13 cellular contexts compared by ENCODE assay signal in genomic region chr5:132771559-132771998, GRCh38. TPM values are rescaled to one million over a fixed set of nuclear protein-coding genes. Genes with fewer than 3 reads are reported as not detected.
DNase-seq lines count a peak whose midpoint lies in the region; ATAC-seq, FAIRE-seq and TF ChIP-seq lines count a peak whose summit lies in the region.
"Had no signal": no experiment of that assay in that cellular context is flagged by ENCODE, and none has a peak within 500 bp of the region (broad histone marks: within the 10 kb centered on the region; RNA-seq: fewer than 3 reads in every experiment).

No MANE protein-coding gene starts in this region.

- TF ChIP-seq CTCF in brain (conservative IDR thresholded peaks at IDR 0.05) = no peak
- TF ChIP-seq CTCF in type B pancreatic cell (conservative IDR thresholded peaks at IDR 0.05) = no peak

- H3K27me3 Mint-ChIP-seq in brain (no peaks in the 10 kb centered on the region), type B pancreatic cell (no peaks in the 10 kb centered on the region)

- no peaks in the 10 kb centered on the region for H3K36me3 Mint-ChIP-seq in brain
- peaks cover 5% of the 10 kb centered on the region for H3K36me3 Mint-ChIP-seq in type B pancreatic cell

- TF ChIP-seq POLR2A in GM12892 (IDR thresholded peaks at IDR 0.05; ENCODE audit: low read depth, low read length) = no peak

- H3K4me1 Mint-ChIP-seq in brain (peaks cover 72% of the 10 kb centered on the region), type B pancreatic cell (ENCODE audit: unreplicated experiment) (peaks cover 29% of the 10 kb centered on the region)

- H3K4me3 ChIP-seq in skeletal muscle cell (ENCODE audit: low read depth, low read length) = no peak overlapping the region
- H3K4me3 ChIP-seq: mucosa of descending colon had no signal

- peak overlapping the region in 1 of 5 experiments; percentile 10 for H3K4me3 Mint-ChIP-seq in brain
- no peak overlapping the region for H3K4me3 Mint-ChIP-seq in type B pancreatic cell
- H3K4me3 Mint-ChIP-seq: activated CD4-positive, alpha-beta T cell treated with anti-CD3 and anti-CD28 coated beads, Interleukin-2, amount 10 ng/mL, durations not matched to agents 24 days and 14 days had no signal

- peak overlapping the region in 4 of 5 experiments; percentile 50 to 81 (median 74) for H3K27ac Mint-ChIP-seq in brain
- no peak overlapping the region for H3K27ac Mint-ChIP-seq in type B pancreatic cell
- H3K27ac Mint-ChIP-seq: activated CD4-positive, alpha-beta T cell treated with anti-CD3 and anti-CD28 coated beads, Interleukin-2, amount 10 ng/mL, durations not matched to agents 24 days and 14 days had no signal

- in situ Hi-C loops in G401 (cut with HindIII; ENCODE audit: low sequenced_read_pairs) = no loop called here

- ATAC-seq in left ventricle myocardium superior = peak; percentile 62
- no peak for ATAC-seq in GM18861 (IDR thresholded peaks at IDR 0.05; ENCODE audit: unreplicated experiment)
- ATAC-seq: mucosa of descending colon had no signal

- DNase-seq in G401 (ENCODE audit: low spot score) (peak; percentile 52), left ventricle myocardium superior (peak; percentile 68), skeletal muscle cell (ENCODE audit: low read depth) (peak; percentile 32), type B pancreatic cell (ENCODE audit: extremely low spot score, unreplicated experiment) (no peak), GM12892 (ENCODE audit: insufficient read length) (no peak), NCI-H748 treated with DMSO at 0.1 percent for 48 hours (lab: John Stamatoyannopoulos, UW) (no peak)
- DNase-seq: activated CD4-positive, alpha-beta T cell treated with anti-CD3 and anti-CD28 coated beads, Interleukin-2, amount 10 ng/mL, durations not matched to agents 24 days and 14 days; effector CD8-positive, alpha-beta T cell; mucosa of descending colon; OCI-M1; stimulated activated CD4-positive, alpha-beta T cell treated with anti-CD3 and anti-CD28 coated beads, Interleukin-4, amount 100 ng/mL, for 24 hours had no signal

- intact Hi-C loops in left ventricle myocardium superior (cut with micrococcal nuclease) = no loop called here

- no peak for FAIRE-seq in GM12892 (lab: Jason Lieb, UNC)

- no peaks in the 10 kb centered on the region for H3K9me3 Mint-ChIP-seq in brain
- no peaks in the 10 kb centered on the region for H3K9me3 Mint-ChIP-seq in type B pancreatic cell
- H3K9me3 Mint-ChIP-seq: activated CD4-positive, alpha-beta T cell treated with anti-CD3 and anti-CD28 coated beads, Interleukin-2, amount 10 ng/mL, durations not matched to agents 24 days and 14 days had no signal

RNA-seq across cellular contexts. Expression of gene SEPTIN8, which starts 5.5 kb away (rescaled TPM):
- total RNA-seq in G401 (2014; rRNA removed; shearing (Covaris generic)) = 33.3 and 47.8 TPM in 2 replicates
- 168 TPM for polyA plus RNA-seq in brain (ENCODE audit: insufficient read depth, low read depth, low replicate concordance)
- total RNA-seq in left ventricle myocardium superior (30.4 TPM), type B pancreatic cell (ENCODE audit: low replicate concordance) (62.7 and 68.1 TPM in 2 replicates)
- 30.3 TPM for polyA plus RNA-seq in GM12892 (2012; ENCODE audit: missing spikeins)

RNA-seq across cellular contexts. Expression of gene CCNI2, which starts 24.4 kb away (rescaled TPM):
- 0.07 TPM in 1 of 2 replicates, not detected in the other for total RNA-seq in G401 (2014; rRNA removed; shearing (Covaris generic))
- polyA plus RNA-seq in brain (ENCODE audit: insufficient read depth, low read depth, low replicate concordance) = 0.22 TPM
- 0.10 TPM for total RNA-seq in left ventricle myocardium superior
- total RNA-seq in type B pancreatic cell (ENCODE audit: low replicate concordance) = 0.76 and 1.4 TPM in 2 replicates
- 7.6 TPM for polyA plus RNA-seq in GM12892 (2012; ENCODE audit: missing spikeins)

RNA-seq across cellular contexts. Expression of gene KIF3A, which starts 34.2 kb away (rescaled TPM):
- total RNA-seq in G401 (2014; rRNA removed; shearing (Covaris generic)) = 1.4 and 6.4 TPM in 2 replicates
- polyA plus RNA-seq in brain (ENCODE audit: insufficient read depth, low read depth, low replicate concordance) = 10.8 TPM
- total RNA-seq in left ventricle myocardium superior (12.4 TPM), type B pancreatic cell (ENCODE audit: low replicate concordance) (15.6 and 20.0 TPM in 2 replicates)
- 21.4 TPM for polyA plus RNA-seq in GM12892 (2012; ENCODE audit: missing spikeins)

RNA-seq across cellular contexts. Expression of gene SOWAHA, which starts 41.5 kb away (rescaled TPM):
- total RNA-seq in G401 (2014; rRNA removed; shearing (Covaris generic)) = 0.78 and 1.1 TPM in 2 replicates
- 9.5 TPM for polyA plus RNA-seq in brain (ENCODE audit: insufficient read depth, low read depth, low replicate concordance)
- total RNA-seq in left ventricle myocardium superior = 0.17 TPM
- 2.5 and 4.4 TPM in 2 replicates for total RNA-seq in type B pancreatic cell (ENCODE audit: low replicate concordance)
- polyA plus RNA-seq in GM12892 (2012; ENCODE audit: missing spikeins) = 0.32 TPM

RNA-seq across cellular contexts. Expression of gene SHROOM1, which starts 58.9 kb away (rescaled TPM):
- 3.1 and 5.9 TPM in 2 replicates for total RNA-seq in G401 (2014; rRNA removed; shearing (Covaris generic))
- 14.5 TPM for polyA plus RNA-seq in brain (ENCODE audit: insufficient read depth, low read depth, low replicate concordance)
- 5.7 TPM for total RNA-seq in left ventricle myocardium superior
- 7.2 and 7.6 TPM in 2 replicates for total RNA-seq in type B pancreatic cell (ENCODE audit: low replicate concordance)
- polyA plus RNA-seq in GM12892 (2012; ENCODE audit: missing spikeins) = 2.9 TPM

Comparison
In these comparisons a context has a peak if more than half of its experiments do, and no peak if none do; other contexts are left out.
1. DNase-seq: peak in G401 (single experiment), left ventricle myocardium superior (single experiment) and skeletal muscle cell (single experiment); none in type B pancreatic cell (single experiment), GM12892 (single experiment) and NCI-H748 treated with DMSO at 0.1 percent for 48 hours (single experiment).